In the genomic region with DNA sequence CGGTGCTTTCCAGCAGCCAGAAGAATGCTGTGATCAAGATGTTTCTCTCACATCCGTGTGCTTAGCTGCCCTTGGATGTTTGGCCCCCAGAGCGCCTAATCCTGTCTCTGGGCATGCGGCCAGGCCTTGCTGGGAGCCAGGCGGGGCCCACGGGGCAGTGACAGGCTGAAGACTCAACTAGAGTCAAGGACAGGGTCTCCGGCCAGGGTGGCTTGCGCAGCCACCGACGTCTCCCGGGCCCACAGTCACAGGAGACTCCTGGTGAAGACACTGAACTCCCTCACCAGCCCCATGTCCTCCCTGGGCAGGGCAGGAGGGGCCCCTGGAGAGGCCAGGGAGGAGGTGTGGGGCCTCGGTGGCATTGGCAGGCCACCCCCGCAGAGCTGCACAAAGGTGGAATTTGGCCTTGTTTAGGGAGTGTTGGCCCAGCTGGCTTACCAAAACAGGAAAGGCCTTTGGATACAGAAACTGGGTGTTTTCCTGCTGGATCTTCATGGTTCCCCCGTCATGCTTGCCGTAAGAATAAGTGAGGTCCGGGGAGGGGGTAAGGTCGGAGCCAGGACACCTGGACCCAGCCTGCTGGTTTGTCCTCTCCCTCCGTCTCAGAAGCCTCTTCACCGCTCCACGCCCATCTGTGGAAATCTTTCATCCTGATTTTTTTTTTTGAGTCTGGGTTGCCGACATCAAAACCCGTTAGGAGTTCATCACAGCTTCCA, we compare ENCODE assay signal across 1 cellular context.
TF ChIP-seq lines count a peak whose summit lies in the region.

No MANE protein-coding gene starts in this region.

TF ChIP-seq in HepG2, 621 proteins besides CTCF, POLR2A, EP300 and RAD21 (continued from another document and continues in another):
- TF ChIP-seq, protein P1, sequence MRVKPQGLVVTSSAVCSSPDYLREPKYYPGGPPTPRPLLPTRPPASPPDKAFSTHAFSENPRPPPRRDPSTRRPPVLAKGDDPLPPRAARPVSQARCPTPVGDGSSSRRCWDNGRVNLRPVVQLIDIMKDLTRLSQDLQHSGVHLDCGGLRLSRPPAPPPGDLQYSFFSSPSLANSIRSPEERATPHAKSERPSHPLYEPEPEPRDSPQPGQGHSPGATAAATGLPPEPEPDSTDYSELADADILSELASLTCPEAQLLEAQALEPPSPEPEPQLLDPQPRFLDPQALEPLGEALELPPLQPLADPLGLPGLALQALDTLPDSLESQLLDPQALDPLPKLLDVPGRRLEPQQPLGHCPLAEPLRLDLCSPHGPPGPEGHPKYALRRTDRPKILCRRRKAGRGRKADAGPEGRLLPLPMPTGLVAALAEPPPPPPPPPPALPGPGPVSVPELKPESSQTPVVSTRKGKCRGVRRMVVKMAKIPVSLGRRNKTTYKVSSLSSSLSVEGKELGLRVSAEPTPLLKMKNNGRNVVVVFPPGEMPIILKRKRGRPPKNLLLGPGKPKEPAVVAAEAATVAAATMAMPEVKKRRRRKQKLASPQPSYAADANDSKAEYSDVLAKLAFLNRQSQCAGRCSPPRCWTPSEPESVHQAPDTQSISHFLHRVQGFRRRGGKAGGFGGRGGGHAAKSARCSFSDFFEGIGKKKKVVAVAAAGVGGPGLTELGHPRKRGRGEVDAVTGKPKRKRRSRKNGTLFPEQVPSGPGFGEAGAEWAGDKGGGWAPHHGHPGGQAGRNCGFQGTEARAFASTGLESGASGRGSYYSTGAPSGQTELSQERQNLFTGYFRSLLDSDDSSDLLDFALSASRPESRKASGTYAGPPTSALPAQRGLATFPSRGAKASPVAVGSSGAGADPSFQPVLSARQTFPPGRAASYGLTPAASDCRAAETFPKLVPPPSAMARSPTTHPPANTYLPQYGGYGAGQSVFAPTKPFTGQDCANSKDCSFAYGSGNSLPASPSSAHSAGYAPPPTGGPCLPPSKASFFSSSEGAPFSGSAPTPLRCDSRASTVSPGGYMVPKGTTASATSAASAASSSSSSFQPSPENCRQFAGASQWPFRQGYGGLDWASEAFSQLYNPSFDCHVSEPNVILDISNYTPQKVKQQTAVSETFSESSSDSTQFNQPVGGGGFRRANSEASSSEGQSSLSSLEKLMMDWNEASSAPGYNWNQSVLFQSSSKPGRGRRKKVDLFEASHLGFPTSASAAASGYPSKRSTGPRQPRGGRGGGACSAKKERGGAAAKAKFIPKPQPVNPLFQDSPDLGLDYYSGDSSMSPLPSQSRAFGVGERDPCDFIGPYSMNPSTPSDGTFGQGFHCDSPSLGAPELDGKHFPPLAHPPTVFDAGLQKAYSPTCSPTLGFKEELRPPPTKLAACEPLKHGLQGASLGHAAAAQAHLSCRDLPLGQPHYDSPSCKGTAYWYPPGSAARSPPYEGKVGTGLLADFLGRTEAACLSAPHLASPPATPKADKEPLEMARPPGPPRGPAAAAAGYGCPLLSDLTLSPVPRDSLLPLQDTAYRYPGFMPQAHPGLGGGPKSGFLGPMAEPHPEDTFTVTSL (CRISPR knock-in tag; IDR thresholded peaks at IDR 0.05; ENCODE audit: borderline replicate concordance), result no peak
- TF ChIP-seq SAP130 (CRISPR knock-in tag; IDR thresholded peaks at IDR 0.05; ENCODE audit: low read depth) (peak; percentile 79), SRSF1 (optimal IDR thresholded peaks at IDR 0.05; ENCODE audit: low read depth, low read length) (peak; percentile 54), MEIS2 (CRISPR knock-in tag; IDR thresholded peaks at IDR 0.05) (peak; percentile 90), ZC3H4 (CRISPR knock-in tag; IDR thresholded peaks at IDR 0.05; ENCODE audit: borderline replicate concordance) (no peak), ARNTL (CRISPR knock-in tag; IDR thresholded peaks at IDR 0.05) (peak; percentile 14; the same call in 1 of the 2 replicates), FLYWCH1 (CRISPR knock-in tag; IDR thresholded peaks at IDR 0.05) (peak; percentile 49; the same call in 1 of the 2 replicates), MBNL3 (CRISPR knock-in tag; conservative IDR thresholded peaks at IDR 0.05) (no peak), DR1 (CRISPR knock-in tag; IDR thresholded peaks at IDR 0.05) (peak; percentile 63; the same call in 1 of the 2 replicates), POGZ (CRISPR knock-in tag; IDR thresholded peaks at IDR 0.05) (peak; percentile 40), FOSL1 (CRISPR knock-in tag; IDR thresholded peaks at IDR 0.05; ENCODE audit: borderline replicate concordance) (no peak), NCOA2 (CRISPR knock-in tag; IDR thresholded peaks at IDR 0.05) (peak; percentile 85), ZIK1 (CRISPR knock-in tag; IDR thresholded peaks at IDR 0.05; ENCODE audit: borderline replicate concordance, low read depth) (0 out of 2 replicates have a peak, but pooled peaks have one; percentile 34), RBM39 (IDR thresholded peaks at IDR 0.05; ENCODE audit: low read depth, low read length, poor library complexity, severe bottlenecking) (peak; percentile 31), NFKBIZ (CRISPR knock-in tag; IDR thresholded peaks at IDR 0.05) (no peak; the same call in 1 of the 2 replicates), ZNF33B (CRISPR knock-in tag; IDR thresholded peaks at IDR 0.05) (0 out of 2 replicates have a peak, but pooled peaks have one; percentile 51), KAT2B (IDR thresholded peaks at IDR 0.05; ENCODE audit: borderline replicate concordance, low read depth, low read length) (no peak), GFI1 (CRISPR knock-in tag; IDR thresholded peaks at IDR 0.05; ENCODE audit: borderline replicate concordance) (peak; percentile 64; the same call in 1 of the 2 replicates), ZNF24 (IDR thresholded peaks at IDR 0.05) (no peak), DPF2 (CRISPR knock-in tag; IDR thresholded peaks at IDR 0.05; ENCODE audit: borderline replicate concordance, low read depth) (peak; percentile 68), ZNF562 (CRISPR knock-in tag; IDR thresholded peaks at IDR 0.05; ENCODE audit: borderline replicate concordance) (no peak), ZNF772 (CRISPR knock-in tag; IDR thresholded peaks at IDR 0.05) (peak; percentile 91), ZMAT3 (CRISPR knock-in tag; conservative IDR thresholded peaks at IDR 0.05) (0 out of 2 replicates have a peak, but pooled peaks have one; percentile 77), ZNF747 (CRISPR knock-in tag; IDR thresholded peaks at IDR 0.05; ENCODE audit: borderline replicate concordance) (peak; percentile 71; the same call in 1 of the 2 replicates), BRD4 (CRISPR knock-in tag; IDR thresholded peaks at IDR 0.05) (peak; percentile 70; the same call in 1 of the 2 replicates), ZSCAN20 (CRISPR knock-in tag; IDR thresholded peaks at IDR 0.05; ENCODE audit: borderline replicate concordance) (0 out of 2 replicates have a peak, but pooled peaks have one; percentile 41), ZNF766 (CRISPR knock-in tag; IDR thresholded peaks at IDR 0.05; ENCODE audit: borderline replicate concordance) (0 out of 2 replicates have a peak, but pooled peaks have one; percentile 73)
- TF ChIP-seq, protein P2, sequence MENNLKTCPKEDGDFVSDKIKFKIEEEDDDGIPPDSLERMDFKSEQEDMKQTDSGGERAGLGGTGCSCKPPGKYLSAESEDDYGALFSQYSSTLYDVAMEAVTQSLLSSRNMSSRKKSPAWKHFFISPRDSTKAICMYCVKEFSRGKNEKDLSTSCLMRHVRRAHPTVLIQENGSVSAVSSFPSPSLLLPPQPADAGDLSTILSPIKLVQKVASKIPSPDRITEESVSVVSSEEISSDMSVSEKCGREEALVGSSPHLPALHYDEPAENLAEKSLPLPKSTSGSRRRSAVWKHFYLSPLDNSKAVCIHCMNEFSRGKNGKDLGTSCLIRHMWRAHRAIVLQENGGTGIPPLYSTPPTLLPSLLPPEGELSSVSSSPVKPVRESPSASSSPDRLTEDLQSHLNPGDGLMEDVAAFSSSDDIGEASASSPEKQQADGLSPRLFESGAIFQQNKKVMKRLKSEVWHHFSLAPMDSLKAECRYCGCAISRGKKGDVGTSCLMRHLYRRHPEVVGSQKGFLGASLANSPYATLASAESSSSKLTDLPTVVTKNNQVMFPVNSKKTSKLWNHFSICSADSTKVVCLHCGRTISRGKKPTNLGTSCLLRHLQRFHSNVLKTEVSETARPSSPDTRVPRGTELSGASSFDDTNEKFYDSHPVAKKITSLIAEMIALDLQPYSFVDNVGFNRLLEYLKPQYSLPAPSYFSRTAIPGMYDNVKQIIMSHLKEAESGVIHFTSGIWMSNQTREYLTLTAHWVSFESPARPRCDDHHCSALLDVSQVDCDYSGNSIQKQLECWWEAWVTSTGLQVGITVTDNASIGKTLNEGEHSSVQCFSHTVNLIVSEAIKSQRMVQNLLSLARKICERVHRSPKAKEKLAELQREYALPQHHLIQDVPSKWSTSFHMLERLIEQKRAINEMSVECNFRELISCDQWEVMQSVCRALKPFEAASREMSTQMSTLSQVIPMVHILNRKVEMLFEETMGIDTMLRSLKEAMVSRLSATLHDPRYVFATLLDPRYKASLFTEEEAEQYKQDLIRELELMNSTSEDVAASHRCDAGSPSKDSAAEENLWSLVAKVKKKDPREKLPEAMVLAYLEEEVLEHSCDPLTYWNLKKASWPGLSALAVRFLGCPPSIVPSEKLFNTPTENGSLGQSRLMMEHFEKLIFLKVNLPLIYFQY (CRISPR knock-in tag; IDR thresholded peaks at IDR 0.05; ENCODE audit: borderline replicate concordance), result no peak; the same call in 1 of the 2 replicates
- TF ChIP-seq, protein P3, sequence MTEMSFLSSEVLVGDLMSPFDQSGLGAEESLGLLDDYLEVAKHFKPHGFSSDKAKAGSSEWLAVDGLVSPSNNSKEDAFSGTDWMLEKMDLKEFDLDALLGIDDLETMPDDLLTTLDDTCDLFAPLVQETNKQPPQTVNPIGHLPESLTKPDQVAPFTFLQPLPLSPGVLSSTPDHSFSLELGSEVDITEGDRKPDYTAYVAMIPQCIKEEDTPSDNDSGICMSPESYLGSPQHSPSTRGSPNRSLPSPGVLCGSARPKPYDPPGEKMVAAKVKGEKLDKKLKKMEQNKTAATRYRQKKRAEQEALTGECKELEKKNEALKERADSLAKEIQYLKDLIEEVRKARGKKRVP (CRISPR knock-in tag; IDR thresholded peaks at IDR 0.05), result peak in 1 of 2 experiments; percentile 54; a peak in 1 of 4 replicates
- TF ChIP-seq, protein P4, sequence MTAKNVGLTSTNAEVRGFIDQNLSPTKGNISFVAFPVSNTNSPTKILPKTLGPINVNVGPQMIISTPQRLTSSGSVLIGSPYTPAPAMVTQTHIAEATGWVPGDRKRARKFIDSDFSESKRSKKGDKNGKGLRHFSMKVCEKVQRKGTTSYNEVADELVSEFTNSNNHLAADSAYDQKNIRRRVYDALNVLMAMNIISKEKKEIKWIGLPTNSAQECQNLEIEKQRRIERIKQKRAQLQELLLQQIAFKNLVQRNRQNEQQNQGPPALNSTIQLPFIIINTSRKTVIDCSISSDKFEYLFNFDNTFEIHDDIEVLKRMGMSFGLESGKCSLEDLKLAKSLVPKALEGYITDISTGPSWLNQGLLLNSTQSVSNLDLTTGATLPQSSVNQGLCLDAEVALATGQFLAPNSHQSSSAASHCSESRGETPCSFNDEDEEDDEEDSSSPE (CRISPR knock-in tag; IDR thresholded peaks at IDR 0.05), result peak; percentile 76
- TF ChIP-seq, protein P5, sequence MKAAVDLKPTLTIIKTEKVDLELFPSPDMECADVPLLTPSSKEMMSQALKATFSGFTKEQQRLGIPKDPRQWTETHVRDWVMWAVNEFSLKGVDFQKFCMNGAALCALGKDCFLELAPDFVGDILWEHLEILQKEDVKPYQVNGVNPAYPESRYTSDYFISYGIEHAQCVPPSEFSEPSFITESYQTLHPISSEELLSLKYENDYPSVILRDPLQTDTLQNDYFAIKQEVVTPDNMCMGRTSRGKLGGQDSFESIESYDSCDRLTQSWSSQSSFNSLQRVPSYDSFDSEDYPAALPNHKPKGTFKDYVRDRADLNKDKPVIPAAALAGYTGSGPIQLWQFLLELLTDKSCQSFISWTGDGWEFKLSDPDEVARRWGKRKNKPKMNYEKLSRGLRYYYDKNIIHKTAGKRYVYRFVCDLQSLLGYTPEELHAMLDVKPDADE (CRISPR knock-in tag; IDR thresholded peaks at IDR 0.05), result peak; percentile 51; the same call in 1 of the 2 replicates
- TF ChIP-seq, protein P6, sequence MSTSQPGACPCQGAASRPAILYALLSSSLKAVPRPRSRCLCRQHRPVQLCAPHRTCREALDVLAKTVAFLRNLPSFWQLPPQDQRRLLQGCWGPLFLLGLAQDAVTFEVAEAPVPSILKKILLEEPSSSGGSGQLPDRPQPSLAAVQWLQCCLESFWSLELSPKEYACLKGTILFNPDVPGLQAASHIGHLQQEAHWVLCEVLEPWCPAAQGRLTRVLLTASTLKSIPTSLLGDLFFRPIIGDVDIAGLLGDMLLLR (CRISPR knock-in tag; IDR thresholded peaks at IDR 0.05), result 0 out of 2 replicates have a peak, but pooled peaks have one; percentile 7
- TF ChIP-seq, protein P7, sequence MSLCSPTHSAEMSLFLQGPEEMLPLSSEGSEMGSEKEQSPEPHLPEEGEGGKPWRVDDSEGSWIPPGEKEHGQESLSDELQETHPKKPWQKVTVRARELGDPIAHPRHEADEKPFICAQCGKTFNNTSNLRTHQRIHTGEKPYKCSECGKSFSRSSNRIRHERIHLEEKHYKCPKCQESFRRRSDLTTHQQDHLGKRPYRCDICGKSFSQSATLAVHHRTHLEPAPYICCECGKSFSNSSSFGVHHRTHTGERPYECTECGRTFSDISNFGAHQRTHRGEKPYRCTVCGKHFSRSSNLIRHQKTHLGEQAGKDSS (CRISPR knock-in tag; IDR thresholded peaks at IDR 0.05; ENCODE audit: borderline replicate concordance, low read depth), result peak; percentile 9; the same call in 1 of the 2 replicates
- TF ChIP-seq, protein P8, sequence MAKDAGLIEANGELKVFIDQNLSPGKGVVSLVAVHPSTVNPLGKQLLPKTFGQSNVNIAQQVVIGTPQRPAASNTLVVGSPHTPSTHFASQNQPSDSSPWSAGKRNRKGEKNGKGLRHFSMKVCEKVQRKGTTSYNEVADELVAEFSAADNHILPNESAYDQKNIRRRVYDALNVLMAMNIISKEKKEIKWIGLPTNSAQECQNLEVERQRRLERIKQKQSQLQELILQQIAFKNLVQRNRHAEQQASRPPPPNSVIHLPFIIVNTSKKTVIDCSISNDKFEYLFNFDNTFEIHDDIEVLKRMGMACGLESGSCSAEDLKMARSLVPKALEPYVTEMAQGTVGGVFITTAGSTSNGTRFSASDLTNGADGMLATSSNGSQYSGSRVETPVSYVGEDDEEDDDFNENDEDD (CRISPR knock-in tag; IDR thresholded peaks at IDR 0.05; ENCODE audit: borderline replicate concordance), result peak; percentile 60; the same call in 1 of the 2 replicates
- TF ChIP-seq, protein P9, sequence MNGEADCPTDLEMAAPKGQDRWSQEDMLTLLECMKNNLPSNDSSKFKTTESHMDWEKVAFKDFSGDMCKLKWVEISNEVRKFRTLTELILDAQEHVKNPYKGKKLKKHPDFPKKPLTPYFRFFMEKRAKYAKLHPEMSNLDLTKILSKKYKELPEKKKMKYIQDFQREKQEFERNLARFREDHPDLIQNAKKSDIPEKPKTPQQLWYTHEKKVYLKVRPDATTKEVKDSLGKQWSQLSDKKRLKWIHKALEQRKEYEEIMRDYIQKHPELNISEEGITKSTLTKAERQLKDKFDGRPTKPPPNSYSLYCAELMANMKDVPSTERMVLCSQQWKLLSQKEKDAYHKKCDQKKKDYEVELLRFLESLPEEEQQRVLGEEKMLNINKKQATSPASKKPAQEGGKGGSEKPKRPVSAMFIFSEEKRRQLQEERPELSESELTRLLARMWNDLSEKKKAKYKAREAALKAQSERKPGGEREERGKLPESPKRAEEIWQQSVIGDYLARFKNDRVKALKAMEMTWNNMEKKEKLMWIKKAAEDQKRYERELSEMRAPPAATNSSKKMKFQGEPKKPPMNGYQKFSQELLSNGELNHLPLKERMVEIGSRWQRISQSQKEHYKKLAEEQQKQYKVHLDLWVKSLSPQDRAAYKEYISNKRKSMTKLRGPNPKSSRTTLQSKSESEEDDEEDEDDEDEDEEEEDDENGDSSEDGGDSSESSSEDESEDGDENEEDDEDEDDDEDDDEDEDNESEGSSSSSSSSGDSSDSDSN (CRISPR knock-in tag; IDR thresholded peaks at IDR 0.05), result peak; percentile 79
